In genomic region chr2:165801176-165801575, GRCh38 we compare ENCODE assay signal across 23 cellular contexts. TPM values are rescaled to one million over a fixed set of nuclear protein-coding genes. Genes with fewer than 3 reads are reported as not detected.
DNase-seq lines count a peak whose midpoint lies in the region; FAIRE-seq and TF ChIP-seq lines count a peak whose summit lies in the region.
"Had no signal": no experiment of that assay in that cellular context is flagged by ENCODE, and none has a peak within 500 bp of the region (broad histone marks: within the 10 kb centered on the region; RNA-seq: fewer than 3 reads in every experiment).

No MANE protein-coding gene starts in this region.

- H3K23ac ChIP-seq in H1 (ENCODE audit: insufficient read length), result no peak overlapping the region

- no peak overlapping the region for H3K18ac ChIP-seq in H1 (ENCODE audit: extremely low read depth, low read length)

- no peak overlapping the region for H3K56ac ChIP-seq in H1 (replicated peaks; ENCODE audit: insufficient read length, low read depth, low read length)

- CTCF ChIA-PET in H1 (lab: Charles Lee; ENCODE audit: partially characterized antibody), result no interaction called here

- H3K4me1 ChIP-seq in H1 (replicated peaks in 1 of 4; ENCODE audit: control insufficient read depth in 3 of 4, insufficient read depth in 4 of 4, low read length in 3 of 4) (peaks cover 0 to 9% (median 0%) of the 10 kb centered on the region in 4 experiments; a peak in 1 of 7 replicates), Peyer's patch (no peaks in the 10 kb centered on the region)
- H3K4me1 ChIP-seq: A549, BE2C, HAP-1 had no signal

- TF ChIP-seq POLR2A in H1 (IDR thresholded peaks at IDR 0.05; ENCODE audit: control extremely low read depth in 1 of 2, low read depth in 2 of 2, low read length in 2 of 2), result no peak
- no peak for TF ChIP-seq POLR2A in Peyer's patch (IDR thresholded peaks at IDR 0.05)

- no peaks in the 10 kb centered on the region for H3K27me3 ChIP-seq in H1 (replicated peaks in 1 of 4; ENCODE audit: control insufficient read depth in 3 of 4, extremely low read depth in 1 of 4, insufficient read depth in 3 of 4, low read length in 3 of 4)
- H3K27me3 ChIP-seq in Peyer's patch, result no peaks in the 10 kb centered on the region
- H3K27me3 ChIP-seq: BE2C; BLaER1 treated with 17β-estradiol and CSF1 and Interleukin-3, amounts not matched to agents 10 nM and 100 nM had no signal

- no peak overlapping the region for H3K4ac ChIP-seq in H1 (replicated peaks; ENCODE audit: insufficient read length, low read depth, low read length)

- H3K23me2 ChIP-seq in H1 (ENCODE audit: low read depth, low read length), result no peaks in the 10 kb centered on the region; the same call in 1 of the 2 replicates

- no peak overlapping the region for H4K91ac ChIP-seq in H1 (replicated peaks; ENCODE audit: insufficient read length, low read length)

- H3K9ac ChIP-seq in H1 (replicated peaks in 1 of 4; ENCODE audit: extremely low read depth in 1 of 4, low read depth in 3 of 4, low read length in 3 of 4), result no peak overlapping the region
- H3K9ac ChIP-seq: BLaER1 treated with 17β-estradiol and CSF1 and Interleukin-3, amounts not matched to agents 10 nM and 100 nM; GM23248 had no signal

- no peak overlapping the region for H2BK20ac ChIP-seq in H1 (ENCODE audit: low read length)

- H3K14ac ChIP-seq in H1 (ENCODE audit: insufficient read length), result no peak overlapping the region

- no peak overlapping the region for H3K4me3 ChIP-seq in H1 (ENCODE audit: extremely low read depth in 1 of 4, insufficient read depth in 2 of 4, low read depth in 3 of 4, low read length in 4 of 4)
- H3K4me3 ChIP-seq in Peyer's patch, result no peak overlapping the region
- H3K4me3 ChIP-seq: A549; BLaER1 treated with 17β-estradiol and CSF1 and Interleukin-3, amounts not matched to agents 10 nM and 100 nM; GM12878; GM23248; HAP-1 had no signal

- H4K8ac ChIP-seq in H1 (ENCODE audit: extremely low read depth, insufficient read depth, low read length), result no peak overlapping the region

- no peak overlapping the region for H2BK5ac ChIP-seq in H1 (ENCODE audit: low read depth, low read length)

- no peaks in the 10 kb centered on the region for H3K79me2 ChIP-seq in H1 (ENCODE audit: control insufficient read depth in 1 of 2, insufficient read depth in 2 of 2, low read length in 2 of 2)

- no peak overlapping the region for H4K5ac ChIP-seq in H1 (ENCODE audit: insufficient read length, low read depth, low read length)

- POLR2A ChIA-PET in H1 (lab: Charles Lee; ENCODE audit: partially characterized antibody), result interaction anchor here (0.7 kb wide), 1 partner anchor 500 kb away, joined by 3 read pairs; no protein-coding TSS in a partner anchor

- no peak overlapping the region for H2AK5ac ChIP-seq in H1 (ENCODE audit: low read depth, low read length)

- H2AFZ ChIP-seq in H1 (ENCODE audit: low read length), result no peak overlapping the region
- H2AFZ ChIP-seq: GM23248 had no signal

- H2BK120ac ChIP-seq in H1 (replicated peaks; ENCODE audit: low read depth, low read length), result no peak overlapping the region

- no peak for FAIRE-seq in H1 (lab: Jason Lieb, UNC)
- FAIRE-seq: A549, D721Med, GM12878, GM19239 had no signal

- no peaks in the 10 kb centered on the region for H4K20me1 ChIP-seq in H1 (replicated peaks in 1 of 2; ENCODE audit: control insufficient read depth in 1 of 2, insufficient read depth in 2 of 2, low read length in 2 of 2)
- H4K20me1 ChIP-seq: BLaER1 treated with 17β-estradiol and CSF1 and Interleukin-3, amounts not matched to agents 10 nM and 100 nM had no signal

- H3K36me3 ChIP-seq in H1 (ENCODE audit: control insufficient read depth in 2 of 4, insufficient read depth in 4 of 4, low read length in 3 of 4) (no peaks in the 10 kb centered on the region), Peyer's patch (no peaks in the 10 kb centered on the region)
- H3K36me3 ChIP-seq: BE2C, HAP-1 had no signal

- no peak for TF ChIP-seq RAD21 in H1 (IDR thresholded peaks at IDR 0.05 in 1 of 2, conservative IDR thresholded peaks at IDR 0.05 in 1 of 2; ENCODE audit: low read depth in 2 of 2, low read length in 2 of 2)

- no peak overlapping the region for H3K4me2 ChIP-seq in H1 (ENCODE audit: insufficient read depth in 1 of 2, low read depth in 2 of 2, low read length in 2 of 2)
- H3K4me2 ChIP-seq: A549; BLaER1 treated with 17β-estradiol and CSF1 and Interleukin-3, amounts not matched to agents 10 nM and 100 nM had no signal

- TF ChIP-seq CTCF in H1 (IDR thresholded peaks at IDR 0.05; ENCODE audit: control extremely low read depth in 1 of 3, insufficient read depth in 1 of 3, low read depth in 1 of 3, low read length in 3 of 3), result no peak
- TF ChIP-seq CTCF in Peyer's patch (IDR thresholded peaks at IDR 0.05), result no peak

- H2BK15ac ChIP-seq in H1 (ENCODE audit: low read length), result no peak overlapping the region

- H2BK12ac ChIP-seq in H1 (ENCODE audit: low read depth, low read length), result 0 out of 2 replicates have a peak overlapping the region, but pooled peaks have one; percentile 2

- DNase-seq in NCI-H226, result peak; percentile 13
- DNase-seq in H1 (ENCODE audit: low read depth in 1 of 2, low spot score in 2 of 2), result no peak
- peak; percentile 60 for DNase-seq in kidney glomerular epithelial cell (lab: John Stamatoyannopoulos, UW)
- DNase-seq in renal cortical epithelial cell (ENCODE audit: low read depth), result peak; percentile 67
- no peak for DNase-seq in HCEC 1CT
- no peak for DNase-seq in NCI-H526 treated with DMSO at 0.1 percent for 48 hours (lab: John Stamatoyannopoulos, UW)
- DNase-seq in Peyer's patch, result no peak
- DNase-seq: 8988T; ACHN; AML-193; BE2C; CD4-positive, alpha-beta T cell; CD8-positive, alpha-beta memory T cell; DMS 273 treated with DMSO at 0.1 percent for 48 hours; DND-41; GDM1; GM23248 had no signal

- H3K9me3 ChIP-seq in H1 (ENCODE audit: insufficient read depth in 2 of 2, low read depth in 1 of 2, low read length in 1 of 2) (no peaks in the 10 kb centered on the region), Peyer's patch (no peaks in the 10 kb centered on the region)
- H3K9me3 ChIP-seq: A549, BE2C, HAP-1 had no signal

- 88% methylated on average over 3 of the region's 3 CpGs; no CpG with 5 or more reads in 1 of the 2 experiments for WGBS in H1 (ENCODE audit: extremely low coverage in 1 of 2, insufficient coverage in 1 of 2, insufficient read length in 1 of 2, insufficient replicate concordance in 2 of 2, low coverage in 1 of 2, low lambda C conversion rate in 2 of 2, missing lambda C conversion rate in 1 of 2), 2 experiments

- TF ChIP-seq EP300 in H1 (IDR thresholded peaks at IDR 0.05; ENCODE audit: borderline replicate concordance in 1 of 2, low read depth in 2 of 2, low read length in 2 of 2), result no peak

- no peaks in the 10 kb centered on the region for H3K79me1 ChIP-seq in H1 (ENCODE audit: low read depth, low read length)

- no peak overlapping the region for H3K27ac ChIP-seq in H1 (ENCODE audit: low read depth, low read length)
- no peak overlapping the region for H3K27ac ChIP-seq in Peyer's patch
- H3K27ac ChIP-seq: A549; BLaER1 treated with 17β-estradiol and CSF1 and Interleukin-3, amounts not matched to agents 10 nM and 100 nM; GM23248 had no signal

TF ChIP-seq in H1, 55 proteins besides CTCF, POLR2A, EP300 and RAD21:
- no peak for TF ChIP-seq HDAC2 (IDR thresholded peaks at IDR 0.05; ENCODE audit: borderline replicate concordance in 1 of 2, low read depth in 2 of 2, low read length in 2 of 2)
- TF ChIP-seq NRF1 (IDR thresholded peaks at IDR 0.05; ENCODE audit: low read depth, low read length), result no peak
- TF ChIP-seq RBBP5 (IDR thresholded peaks at IDR 0.05; ENCODE audit: borderline replicate concordance, low read depth, low read length), result no peak
- TF ChIP-seq ASH2L (IDR thresholded peaks at IDR 0.05; ENCODE audit: low read length), result no peak
- no peak for TF ChIP-seq TAF1 (IDR thresholded peaks at IDR 0.05; ENCODE audit: low read depth, low read length)
- TF ChIP-seq FOSL1 (IDR thresholded peaks at IDR 0.05; ENCODE audit: insufficient read depth, low read depth, low read length), result no peak

RNA-seq across cellular contexts. Expression of gene GALNT3, which starts 7.1 kb away (rescaled TPM):
- total RNA-seq in H1 (2021; fragmentation: NEBNext Ultra II Directional; extraction: Animal tissue kit (Norgen Biotek cat#: 25700)), result 22.6 and 23.6 TPM in 2 replicates
- 1.8 and 3.4 TPM in 2 replicates for polyA plus RNA-seq in H1 (2011; rRNA removed)
- polyA plus RNA-seq in H1 (2011; cell fraction: cytosol; rRNA removed), result 4.6 TPM
- 3.8 TPM for polyA plus RNA-seq in H1 (2011; cell fraction: nucleus; rRNA removed)
- 6.7 to 15.7 TPM (median 8.2 TPM) in 4 replicates for polyA plus RNA-seq in H1 (2012, experiment 1 of 2)
- polyA plus RNA-seq in H1 (2012, experiment 2 of 2), result 2.4 TPM
- 18.2 TPM for polyA plus RNA-seq in H1 (2013, experiment 1 of 2)
- 19.7 TPM for polyA plus RNA-seq in H1 (2013, experiment 2 of 2)
- 15.8 and 18.0 TPM in 2 replicates for polyA minus RNA-seq in H1 (2011; rRNA and poly(A)+ RNA removed)
- 27.1 TPM for polyA minus RNA-seq in H1 (2011; cell fraction: cytosol; rRNA and poly(A)+ RNA removed)
- polyA minus RNA-seq in H1 (2011; cell fraction: nucleus; rRNA and poly(A)+ RNA removed), result 48.4 TPM
- total RNA-seq in renal cortical epithelial cell (6.8 and 60.3 TPM in 2 replicates), Peyer's patch (10 to 100 TPM; 22.2 to 51.3 (median 37.9) TPM)

Comparison
In these comparisons a context has a peak if more than half of its experiments do, and no peak if none do; other contexts are left out.
1. DNase-seq: peak in NCI-H226 (single experiment), kidney glomerular epithelial cell (single experiment) and renal cortical epithelial cell (single experiment); none in H1 (0 of 2), HCEC 1CT (single experiment), NCI-H526 treated with DMSO at 0.1 percent for 48 hours (single experiment) and Peyer's patch (0 of 3).